ENCODE assay signal across 1 cellular context in genomic region chr19:39963860-39964259, GRCh38.
TF ChIP-seq lines count a peak whose summit lies in the region.

No MANE protein-coding gene starts in this region.

TF ChIP-seq in HepG2, 621 proteins besides CTCF, POLR2A, EP300 and RAD21:
- TF ChIP-seq MAFK (conservative IDR thresholded peaks at IDR 0.05 in 1 of 2, IDR thresholded peaks at IDR 0.05 in 1 of 2; ENCODE audit: low read length in 2 of 2) = peak in 1 of 2 experiments; percentile 26; a peak in 2 of 4 replicates
- TF ChIP-seq GABPA (IDR thresholded peaks at IDR 0.05; ENCODE audit: low read depth, low read length) = no peak
- no peak for TF ChIP-seq GABPA (CRISPR knock-in tag; IDR thresholded peaks at IDR 0.05; ENCODE audit: low read depth)
- TF ChIP-seq TEAD2 (CRISPR knock-in tag; IDR thresholded peaks at IDR 0.05) = no peak
- TF ChIP-seq MAFF (IDR thresholded peaks at IDR 0.05; ENCODE audit: low read depth, low read length) = 0 out of 2 replicates have a peak, but pooled peaks have one; percentile 16
- TF ChIP-seq ZNF746 (CRISPR knock-in tag; IDR thresholded peaks at IDR 0.05) = no peak
